In the genomic region with DNA sequence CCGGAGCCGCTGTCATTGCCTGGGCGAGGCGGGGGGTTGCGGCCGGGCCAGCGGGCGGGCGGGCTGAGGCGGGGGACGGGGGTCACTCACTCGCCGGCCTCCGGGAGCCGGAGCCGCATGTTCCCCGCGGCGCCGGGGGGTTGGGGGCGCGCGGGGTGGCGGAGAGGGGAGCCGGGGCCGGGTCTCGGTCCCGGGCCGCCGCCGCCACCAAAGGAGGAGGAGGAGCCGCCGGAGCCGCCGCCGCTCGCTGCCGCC, we compare ENCODE assay signal across 8 cellular contexts. TPM values are rescaled to one million over a fixed set of nuclear protein-coding genes. Genes with fewer than 3 reads are reported as not detected.
DNase-seq lines count a peak whose midpoint lies in the region; ATAC-seq and TF ChIP-seq lines count a peak whose summit lies in the region.

No MANE protein-coding gene starts in this region.

- POLR2A ChIA-PET in AG04449 (lab: Yijun Ruan, JAX), result interaction anchor here (0.8 to 1.6 kb wide), 5 partner anchors 9 to 43 kb away, joined by 3 to 10 read pairs (median 4); a partner anchor contains a TSS
- POLR2A ChIA-PET in naive thymus-derived CD4-positive, alpha-beta T cell (lab: Charles Lee), result interaction anchor here (1.0 to 4.4 kb wide), 12 partner anchors 33 to 587 kb away, joined by 3 to 40 read pairs (median 4); a partner anchor contains a TSS

- H3K9ac ChIP-seq in colonic mucosa (ENCODE audit: low read depth in 2 of 2, low read length in 2 of 2), result peak overlapping the region; percentile 94 to 97

- intact Hi-C loops in colonic mucosa (cut with DNase I), result loop anchor here (5.0 kb wide), 1 partner anchor 56 kb away; a partner anchor contains a TSS
- intact Hi-C loops in naive thymus-derived CD4-positive, alpha-beta T cell (cut with micrococcal nuclease), result loop anchor here (1.0 to 5.0 kb wide), 13 partner anchors 32 to 549 kb away; a partner anchor contains a TSS

- no peaks in the 10 kb centered on the region for H3K9me3 Mint-ChIP-seq in IgD-negative memory B cell
- no peaks in the 10 kb centered on the region for H3K9me3 Mint-ChIP-seq in naive thymus-derived CD4-positive, alpha-beta T cell

- peaks cover 4% of the 10 kb centered on the region for H3K36me3 Mint-ChIP-seq in IgD-negative memory B cell
- peaks cover 0 to 21% (median 9%) of the 10 kb centered on the region in 5 donors for H3K36me3 Mint-ChIP-seq in naive thymus-derived CD4-positive, alpha-beta T cell

- H3K27ac Mint-ChIP-seq in IgD-negative memory B cell, result peak overlapping the region in 1 of 3 donors; percentile 98
- H3K27ac Mint-ChIP-seq in naive thymus-derived CD4-positive, alpha-beta T cell, result peak overlapping the region in 4 of 9 donors; percentile 55 to 98 (median 96)

- no peaks in the 10 kb centered on the region for H3K27me3 ChIP-seq in colonic mucosa
- H3K27me3 ChIP-seq in naive thymus-derived CD4-positive, alpha-beta T cell (ENCODE audit: control insufficient read depth in 2 of 2, insufficient read depth in 2 of 2, low read length in 2 of 2), result no peaks in the 10 kb centered on the region

- ATAC-seq in naive thymus-derived CD4-positive, alpha-beta T cell, result no peak
- no peak for ATAC-seq in GM19328 (IDR thresholded peaks at IDR 0.05; ENCODE audit: unreplicated experiment)
- ATAC-seq in GM21423 (IDR thresholded peaks at IDR 0.05; ENCODE audit: unreplicated experiment), result no peak

- peaks cover under 1% of the 10 kb centered on the region for H3K36me3 ChIP-seq in colonic mucosa
- H3K36me3 ChIP-seq in naive thymus-derived CD4-positive, alpha-beta T cell (ENCODE audit: control insufficient read depth in 2 of 3, insufficient read depth in 3 of 3, low read length in 3 of 3), result peaks cover 0 to 34% (median 0%) of the 10 kb centered on the region in 3 experiments

- H3K4me3 ChIP-seq in AG04449 (ENCODE audit: low read depth, low read length) (peak overlapping the region; percentile 88), colonic mucosa (peak overlapping the region; percentile 98)
- peak overlapping the region; percentile 79 for H3K4me3 ChIP-seq in naive thymus-derived CD4-positive, alpha-beta T cell (ENCODE audit: low read length)

- CTCF ChIA-PET in AG04449 (lab: Yijun Ruan, JAX), result interaction anchor here (1.2 kb wide), 1 partner anchor 18 kb away, joined by 3 read pairs; no protein-coding TSS in a partner anchor
- CTCF ChIA-PET in naive thymus-derived CD4-positive, alpha-beta T cell (lab: Charles Lee), result no interaction called here

- DNase-seq in AG04449 (ENCODE audit: low read depth, low spot score) (no peak), colonic mucosa (no peak), NCI-H2196 (lab: John Stamatoyannopoulos, UW; ENCODE audit: unreplicated experiment) (no peak), epidermal melanocyte (ENCODE audit: insufficient read length, low spot score) (no peak)
- no peak for DNase-seq in naive thymus-derived CD4-positive, alpha-beta T cell

- TF ChIP-seq CTCF in AG04449 (IDR thresholded peaks at IDR 0.05; ENCODE audit: insufficient read depth, low read length, missing control alignments), result no peak
- TF ChIP-seq CTCF in colonic mucosa (IDR thresholded peaks at IDR 0.05), result no peak

- peaks cover 36 to 41% (median 40%) of the 10 kb centered on the region in 3 donors for H3K4me1 Mint-ChIP-seq in IgD-negative memory B cell
- H3K4me1 Mint-ChIP-seq in naive thymus-derived CD4-positive, alpha-beta T cell, result peaks cover 37 to 54% (median 48%) of the 10 kb centered on the region in 7 donors

- peak overlapping the region; percentile 54 to 99 (median 94) for H3K4me3 Mint-ChIP-seq in IgD-negative memory B cell
- peak overlapping the region in 9 of 10 donors; percentile 36 to 98 (median 95) for H3K4me3 Mint-ChIP-seq in naive thymus-derived CD4-positive, alpha-beta T cell

- peak overlapping the region; percentile 46 for H3K27ac ChIP-seq in colonic mucosa
- peak overlapping the region; percentile 97 for H3K27ac ChIP-seq in naive thymus-derived CD4-positive, alpha-beta T cell (ENCODE audit: low read depth, low read length)

- no peaks in the 10 kb centered on the region for H3K9me3 ChIP-seq in colonic mucosa
- H3K9me3 ChIP-seq in naive thymus-derived CD4-positive, alpha-beta T cell (ENCODE audit: control insufficient read depth in 2 of 3, low read length in 3 of 3), result no peaks in the 10 kb centered on the region

- H3K4me1 ChIP-seq in colonic mucosa, result no peaks in the 10 kb centered on the region
- peaks cover 15% of the 10 kb centered on the region in 2 donors for H3K4me1 ChIP-seq in naive thymus-derived CD4-positive, alpha-beta T cell (ENCODE audit: control insufficient read depth in 2 of 2, insufficient read depth in 2 of 2, low read length in 2 of 2)

- no peaks in the 10 kb centered on the region for H3K27me3 Mint-ChIP-seq in IgD-negative memory B cell
- H3K27me3 Mint-ChIP-seq in naive thymus-derived CD4-positive, alpha-beta T cell, result peaks cover 0 to 1% (median 0%) of the 10 kb centered on the region in 5 donors

RNA-seq across cellular contexts. Expression of a gene that starts 0.1 kb away (rescaled TPM):
- 5.3 TPM for polyA plus RNA-seq in IgD-negative memory B cell
- total RNA-seq in colonic mucosa, result 10 to 100 TPM; 10.0 to 11.9 TPM
- 10 to 100 TPM; 14.2 to 34.3 (median 17.4) TPM for total RNA-seq in naive thymus-derived CD4-positive, alpha-beta T cell
- 1 to 10 TPM; 3.3 to 5.3 TPM for polyA plus RNA-seq in naive thymus-derived CD4-positive, alpha-beta T cell

RNA-seq across cellular contexts. Expression of a gene that starts 32.1 kb away (rescaled TPM):
- 87.3 TPM for polyA plus RNA-seq in IgD-negative memory B cell
- total RNA-seq in colonic mucosa, result 10 to 100 TPM; 58.2 to 64.8 TPM
- total RNA-seq in naive thymus-derived CD4-positive, alpha-beta T cell, result 100 to 1,000 TPM in 2 of 5 experiments, 10 to 100 TPM in 3; 56.9 to 108 (median 78.5) TPM
- polyA plus RNA-seq in naive thymus-derived CD4-positive, alpha-beta T cell, result 10 to 100 TPM; 65.1 to 81.9 TPM

RNA-seq across cellular contexts. Expression of a gene that starts 33.1 kb away (rescaled TPM):
- 11.0 TPM for polyA plus RNA-seq in IgD-negative memory B cell
- total RNA-seq in colonic mucosa, result 1 to 10 TPM; 4.2 to 4.4 TPM
- total RNA-seq in naive thymus-derived CD4-positive, alpha-beta T cell, result 1 to 10 TPM in 1 of 5 experiments, under 1 TPM in 4; 0.53 to 1.4 (median 0.76) TPM
- polyA plus RNA-seq in naive thymus-derived CD4-positive, alpha-beta T cell, result under 1 TPM; 0.27 to 0.36 TPM

RNA-seq across cellular contexts. Expression of a gene that starts 55.6 kb away (rescaled TPM):
- 18.9 TPM for polyA plus RNA-seq in IgD-negative memory B cell
- total RNA-seq in colonic mucosa, result 10 to 100 TPM; 44.4 to 47.7 TPM
- total RNA-seq in naive thymus-derived CD4-positive, alpha-beta T cell, result 10 to 100 TPM; 33.0 to 67.3 (median 58.7) TPM
- polyA plus RNA-seq in naive thymus-derived CD4-positive, alpha-beta T cell, result 10 to 100 TPM; 13.3 to 25.0 TPM
